Comparison of ENCODE assay signal across 9 cellular contexts in the genomic region with DNA sequence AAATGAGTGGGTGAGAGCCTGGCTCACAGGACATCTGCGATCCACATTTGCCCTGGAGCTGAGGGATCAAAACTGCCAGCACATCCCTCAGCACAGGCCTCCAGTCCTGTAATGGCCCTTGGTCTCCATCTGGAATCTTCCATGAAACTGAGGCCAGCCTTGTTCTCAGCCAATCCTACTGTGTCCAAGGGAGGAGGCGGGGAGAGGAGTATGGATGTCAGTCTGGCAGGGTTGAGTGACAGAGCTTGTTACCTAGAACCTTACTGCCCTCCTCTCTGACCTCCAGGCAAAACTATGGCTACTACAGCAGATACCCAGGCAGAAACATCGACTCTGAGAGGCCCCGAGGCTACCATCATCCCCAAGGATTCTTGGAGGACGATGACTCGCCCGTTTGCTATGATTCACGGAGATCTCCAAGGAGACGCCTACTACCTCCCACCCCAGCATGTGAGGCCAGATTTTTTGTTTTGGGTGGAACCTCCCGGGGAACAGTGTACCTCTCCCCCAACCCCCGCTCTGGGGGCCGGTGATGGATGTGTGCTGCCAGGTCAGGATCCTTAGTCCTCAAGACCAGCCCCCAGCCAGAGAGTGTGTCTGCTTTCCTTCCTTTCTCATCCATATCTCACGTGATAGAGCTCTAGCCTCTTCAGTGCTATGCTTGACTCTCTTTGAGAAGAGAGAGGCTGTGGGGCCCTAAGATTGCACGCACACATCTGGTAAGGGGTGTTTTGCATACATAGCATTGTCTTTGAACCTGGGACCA. TPM values are rescaled to one million over a fixed set of nuclear protein-coding genes. Genes with fewer than 3 reads are reported as not detected.
DNase-seq lines count a peak whose midpoint lies in the region; ATAC-seq and TF ChIP-seq lines count a peak whose summit lies in the region.
"Had no signal": no experiment of that assay in that cellular context is flagged by ENCODE, and none has a peak within 500 bp of the region (broad histone marks: within the 10 kb centered on the region; RNA-seq: fewer than 3 reads in every experiment).

No MANE protein-coding gene starts in this region.

- no peak overlapping the region for H3K4ac ChIP-seq in mesendoderm (ENCODE audit: low read depth, low read length)

- ATAC-seq in HG02623 (IDR thresholded peaks at IDR 0.05; ENCODE audit: unreplicated experiment): peak; percentile 68
- ATAC-seq in GM19467 (IDR thresholded peaks at IDR 0.05; ENCODE audit: unreplicated experiment): no peak

- no peak overlapping the region for H4K8ac ChIP-seq in mesendoderm (ENCODE audit: low read depth, low read length)

- no peaks in the 10 kb centered on the region for H3K27me3 ChIP-seq in mesendoderm (ENCODE audit: insufficient read depth, low read length, poor library complexity)

- no peak overlapping the region for H2BK5ac ChIP-seq in mesendoderm (ENCODE audit: low read length)

- peak; percentile 36 for DNase-seq in GM12865 (ENCODE audit: low read depth)
- peak; percentile 17 for DNase-seq in SW480 (ENCODE audit: low spot score)
- DNase-seq in mesendoderm: peak; percentile 95
- DNase-seq in GM19238 (ENCODE audit: insufficient read length, low spot score): no peak
- no peak for DNase-seq in germinal center (ENCODE audit: low spot score)
- DNase-seq in NK-92 (lab: John Stamatoyannopoulos, UW; ENCODE audit: unreplicated experiment): no peak

- no CpG with 5 or more reads among the region's 14 CpGs for WGBS in mesendoderm (ENCODE audit: extremely low coverage, insufficient coverage, low lambda C conversion rate)

- no peak overlapping the region for H3K27ac ChIP-seq in mesendoderm (ENCODE audit: low read depth, low read length)

- no peaks in the 10 kb centered on the region for H3K79me1 ChIP-seq in mesendoderm (ENCODE audit: low read length)

- H4K5ac ChIP-seq in mesendoderm (ENCODE audit: low read length): no peak overlapping the region

- no peak overlapping the region for H3K4me3 ChIP-seq in GM12865 (ENCODE audit: low read depth, low read length)
- no peak overlapping the region for H3K4me3 ChIP-seq in mesendoderm (ENCODE audit: low read length)
- H3K4me3 ChIP-seq: HAP-1 had no signal

- no peak overlapping the region for H3K23ac ChIP-seq in mesendoderm (ENCODE audit: low read length)

- H2BK15ac ChIP-seq in mesendoderm (replicated peaks; ENCODE audit: low read depth): no peak overlapping the region

- no peaks in the 10 kb centered on the region for H3K79me2 ChIP-seq in mesendoderm (ENCODE audit: control insufficient read depth, insufficient read depth, low read length)

- H3K4me2 ChIP-seq in mesendoderm (ENCODE audit: low read length): no peak overlapping the region

- no peak overlapping the region for H3K18ac ChIP-seq in mesendoderm (ENCODE audit: low read length)

- H3K36me3 ChIP-seq in mesendoderm (ENCODE audit: control insufficient read depth, insufficient read depth, low read length): no peaks in the 10 kb centered on the region
- H3K36me3 ChIP-seq: HAP-1 had no signal

- no peak for TF ChIP-seq CTCF in GM12865 (IDR thresholded peaks at IDR 0.05; ENCODE audit: insufficient read depth, low read depth, low read length, missing control alignments)

- no peak overlapping the region for H3K9ac ChIP-seq in mesendoderm (ENCODE audit: low read length)

- no peak overlapping the region for H2BK120ac ChIP-seq in mesendoderm (ENCODE audit: low read depth, low read length)

- H2AK5ac ChIP-seq in mesendoderm (ENCODE audit: low read length): no peak overlapping the region

- H3K56ac ChIP-seq in mesendoderm (ENCODE audit: low read length): no peak overlapping the region

- H3K4me1 ChIP-seq in mesendoderm (ENCODE audit: control insufficient read depth, low read depth, low read length): no peaks in the 10 kb centered on the region
- H3K4me1 ChIP-seq: HAP-1 had no signal

RNA-seq across cellular contexts. Expression of a gene that starts 41.3 kb away (rescaled TPM):
- polyA plus RNA-seq in mesendoderm (2013, experiment 1 of 2): 2.1 TPM
- 2.1 TPM for polyA plus RNA-seq in mesendoderm (2013, experiment 2 of 2)

RNA-seq across cellular contexts. Expression of a gene that starts 41.5 kb away (rescaled TPM):
- polyA plus RNA-seq in mesendoderm (2013, experiment 1 of 2): 2.6 TPM
- polyA plus RNA-seq in mesendoderm (2013, experiment 2 of 2): 2.5 TPM

Comparison
In these comparisons a context has a peak if more than half of its experiments do, and no peak if none do; other contexts are left out.
1. DNase-seq: peak in GM12865 (single experiment), SW480 (single experiment) and mesendoderm (single experiment); none in GM19238 (single experiment), germinal center (single experiment) and NK-92 (single experiment).